ENCODE assay signal across 1 cellular context in genomic region chr6:149864578-149865535, GRCh38.
TF ChIP-seq lines count a peak whose summit lies in the region.

No MANE protein-coding gene starts in this region.

TF ChIP-seq in HepG2, 621 proteins besides CTCF, POLR2A, EP300 and RAD21 (continues in another document):
- TF ChIP-seq ARNTL (CRISPR knock-in tag; IDR thresholded peaks at IDR 0.05), result peak; percentile 65
- no peak for TF ChIP-seq ZSCAN30 (CRISPR knock-in tag; IDR thresholded peaks at IDR 0.05)
- TF ChIP-seq ZNF251 (CRISPR knock-in tag; IDR thresholded peaks at IDR 0.05), result 0 out of 2 replicates have a peak, but pooled peaks have one; percentile 29
- no peak for TF ChIP-seq MXI1 (IDR thresholded peaks at IDR 0.05; ENCODE audit: borderline replicate concordance, low read depth, low read length)
- TF ChIP-seq STAG1 (CRISPR knock-in tag; IDR thresholded peaks at IDR 0.05), result peak; percentile 75
- TF ChIP-seq HNF1B (CRISPR knock-in tag; IDR thresholded peaks at IDR 0.05), result 0 out of 2 replicates have a peak, but pooled peaks have one; percentile 2
- 0 out of 2 replicates have a peak, but pooled peaks have one; percentile 7 for TF ChIP-seq PAXIP1 (CRISPR knock-in tag; conservative IDR thresholded peaks at IDR 0.05)
- 0 out of 2 replicates have a peak, but pooled peaks have one; percentile 9 for TF ChIP-seq GATAD2A (CRISPR knock-in tag; IDR thresholded peaks at IDR 0.05)
- TF ChIP-seq CREB1 (IDR thresholded peaks at IDR 0.05), result peak; percentile 64
- TF ChIP-seq CREB1 (CRISPR knock-in tag; IDR thresholded peaks at IDR 0.05), result 0 out of 2 replicates have a peak, but pooled peaks have one; percentile 19
- no peak for TF ChIP-seq FOXP1 (IDR thresholded peaks at IDR 0.05)
- TF ChIP-seq FOXP1 (CRISPR knock-in tag; IDR thresholded peaks at IDR 0.05), result no peak
- peak; percentile 74; the same call in 1 of the 2 replicates for TF ChIP-seq ZMAT3 (CRISPR knock-in tag; conservative IDR thresholded peaks at IDR 0.05)
- TF ChIP-seq ATF7 (IDR thresholded peaks at IDR 0.05), result no peak
- peak; percentile 30; the same call in 1 of the 2 replicates for TF ChIP-seq ATF7 (CRISPR knock-in tag; IDR thresholded peaks at IDR 0.05)
- TF ChIP-seq ATF1 (CRISPR knock-in tag; IDR thresholded peaks at IDR 0.05), result 0 out of 2 replicates have a peak, but pooled peaks have one; percentile 37
- TF ChIP-seq ZNF280B (CRISPR knock-in tag; IDR thresholded peaks at IDR 0.05; ENCODE audit: borderline replicate concordance), result 0 out of 2 replicates have a peak, but pooled peaks have one; percentile 2
- TF ChIP-seq ARID3A (IDR thresholded peaks at IDR 0.05; ENCODE audit: low read depth, low read length), result peak; percentile 81; the same call in 1 of the 2 replicates
- 0 out of 2 replicates have a peak, but pooled peaks have one; percentile 18 for TF ChIP-seq ZBTB42 (CRISPR knock-in tag; IDR thresholded peaks at IDR 0.05)
- 0 out of 2 replicates have a peak, but pooled peaks have one; percentile 14 for TF ChIP-seq ZNF275 (CRISPR knock-in tag; IDR thresholded peaks at IDR 0.05; ENCODE audit: borderline replicate concordance)
- TF ChIP-seq NCOA1 (CRISPR knock-in tag; IDR thresholded peaks at IDR 0.05), result no peak
- no peak for TF ChIP-seq ZFX (CRISPR knock-in tag; IDR thresholded peaks at IDR 0.05; ENCODE audit: low read depth)
- 0 out of 2 replicates have a peak, but pooled peaks have one; percentile 0 for TF ChIP-seq ZBTB7A (CRISPR knock-in tag; IDR thresholded peaks at IDR 0.05)
- TF ChIP-seq ZNF782 (CRISPR knock-in tag; IDR thresholded peaks at IDR 0.05; ENCODE audit: borderline replicate concordance), result 0 out of 2 replicates have a peak, but pooled peaks have one; percentile 43
- no peak for TF ChIP-seq PRPF4 (IDR thresholded peaks at IDR 0.05; ENCODE audit: low read depth, low read length, poor library complexity, severe bottlenecking)
- peak; percentile 8; the same call in 1 of the 2 replicates for TF ChIP-seq SP2 (CRISPR knock-in tag; IDR thresholded peaks at IDR 0.05)
- TF ChIP-seq REPIN1 (CRISPR knock-in tag; IDR thresholded peaks at IDR 0.05; ENCODE audit: borderline replicate concordance, low read depth), result peak; percentile 38; the same call in 1 of the 2 replicates
- no peak for TF ChIP-seq MEIS1 (CRISPR knock-in tag; IDR thresholded peaks at IDR 0.05; ENCODE audit: borderline replicate concordance)
- TF ChIP-seq SALL1 (CRISPR knock-in tag; IDR thresholded peaks at IDR 0.05), result peak; percentile 18; the same call in 1 of the 2 replicates
- TF ChIP-seq GFI1 (CRISPR knock-in tag; IDR thresholded peaks at IDR 0.05; ENCODE audit: borderline replicate concordance), result 0 out of 2 replicates have a peak, but pooled peaks have one; percentile 4
- TF ChIP-seq TCF7L2 (IDR thresholded peaks at IDR 0.05; ENCODE audit: low read depth, low read length), result no peak
- TF ChIP-seq TEAD3 (CRISPR knock-in tag; optimal IDR thresholded peaks at IDR 0.05; ENCODE audit: borderline replicate concordance), result peak; percentile 7
- TF ChIP-seq SIN3A (IDR thresholded peaks at IDR 0.05; ENCODE audit: borderline replicate concordance, low read depth, low read length), result peak; percentile 23; the same call in 1 of the 2 replicates
- 0 out of 2 replicates have a peak, but pooled peaks have one; percentile 31 for TF ChIP-seq ZNF670 (CRISPR knock-in tag; IDR thresholded peaks at IDR 0.05; ENCODE audit: borderline replicate concordance)
- TF ChIP-seq ZNF225 (CRISPR knock-in tag; IDR thresholded peaks at IDR 0.05), result 0 out of 2 replicates have a peak, but pooled peaks have one; percentile 42
- TF ChIP-seq ZNF552 (CRISPR knock-in tag; IDR thresholded peaks at IDR 0.05; ENCODE audit: borderline replicate concordance), result 0 out of 2 replicates have a peak, but pooled peaks have one; percentile 51
- TF ChIP-seq ZNF205 (CRISPR knock-in tag; IDR thresholded peaks at IDR 0.05), result no peak
- TF ChIP-seq ZNF292 (CRISPR knock-in tag; IDR thresholded peaks at IDR 0.05; ENCODE audit: borderline replicate concordance, low read depth), result 0 out of 2 replicates have a peak, but pooled peaks have one; percentile 12
- no peak for TF ChIP-seq ZNF513 (CRISPR knock-in tag; conservative IDR thresholded peaks at IDR 0.05)
- no peak for TF ChIP-seq FUBP1 (CRISPR knock-in tag; IDR thresholded peaks at IDR 0.05; ENCODE audit: borderline replicate concordance)
- TF ChIP-seq ZHX1 (CRISPR knock-in tag; IDR thresholded peaks at IDR 0.05; ENCODE audit: low read depth), result no peak
- peak; percentile 87; the same call in 1 of the 2 replicates for TF ChIP-seq ZNF879 (CRISPR knock-in tag; IDR thresholded peaks at IDR 0.05)
- 0 out of 2 replicates have a peak, but pooled peaks have one; percentile 17 for TF ChIP-seq BRCA1 (CRISPR knock-in tag; IDR thresholded peaks at IDR 0.05)
- TF ChIP-seq ZNF724P (CRISPR knock-in tag; IDR thresholded peaks at IDR 0.05; ENCODE audit: borderline replicate concordance), result 0 out of 2 replicates have a peak, but pooled peaks have one; percentile 52
- 0 out of 2 replicates have a peak, but pooled peaks have one; percentile 2 for TF ChIP-seq ZNF501 (CRISPR knock-in tag; IDR thresholded peaks at IDR 0.05)
- peak; percentile 28 for TF ChIP-seq HNRNPK (IDR thresholded peaks at IDR 0.05; ENCODE audit: low read depth, low read length, poor library complexity, severe bottlenecking)
- 0 out of 2 replicates have a peak, but pooled peaks have one; percentile 6 for TF ChIP-seq ZNF333 (CRISPR knock-in tag; IDR thresholded peaks at IDR 0.05; ENCODE audit: borderline replicate concordance)
- TF ChIP-seq MZF1 (CRISPR knock-in tag; IDR thresholded peaks at IDR 0.05; ENCODE audit: borderline replicate concordance), result 0 out of 2 replicates have a peak, but pooled peaks have one; percentile 39
- peak; percentile 72 for TF ChIP-seq SMC3 (IDR thresholded peaks at IDR 0.05; ENCODE audit: low read length)
- TF ChIP-seq KAT8 (CRISPR knock-in tag; IDR thresholded peaks at IDR 0.05), result 0 out of 2 replicates have a peak, but pooled peaks have one; percentile 1
